In the genomic region with DNA sequence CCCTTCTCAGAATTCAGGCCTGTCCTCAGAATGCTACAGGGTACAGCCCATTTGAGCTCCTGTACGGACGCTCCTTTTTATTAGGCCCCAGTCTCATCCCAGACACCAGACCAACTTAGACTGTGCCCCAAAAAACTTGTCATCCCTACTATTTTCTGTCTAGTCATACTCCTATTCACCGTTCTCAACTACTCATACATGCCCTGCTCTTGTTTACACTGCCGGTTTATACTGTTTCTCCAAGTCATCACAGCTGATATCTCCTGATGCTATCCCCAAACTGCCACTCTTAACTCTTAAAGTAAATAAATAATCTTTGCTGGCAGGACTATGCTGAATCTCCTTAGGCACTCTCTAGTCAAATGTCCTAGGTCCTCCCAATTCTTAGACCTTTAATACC, we compare ENCODE assay signal across 2 cellular contexts. TPM values are rescaled to one million over a fixed set of nuclear protein-coding genes. Genes with fewer than 3 reads are reported as not detected.
"Had no signal": no experiment of that assay in that cellular context is flagged by ENCODE, and none has a peak within 500 bp of the region (broad histone marks: within the 10 kb centered on the region; RNA-seq: fewer than 3 reads in every experiment).

No MANE protein-coding gene starts in this region.

RNA-seq across cellular contexts. Expression of a gene that starts 18.8 kb away (rescaled TPM):
- total RNA-seq: OCI-LY7, SJCRH30 had no signal
